ENCODE assay signal across 1 cellular context in genomic region chr11:68010058-68011041, GRCh38.
A peak's percentile ranks its signal among the peaks of the same experiment; 100 is the strongest.
TF ChIP-seq lines count a peak whose summit lies in the region.

TSS of gene ALDH3B1 (plus strand) at chr11:68010327. CDS start at chr11:68015298, 4,971 bp downstream.

TF ChIP-seq in HepG2, 621 proteins besides CTCF, POLR2A, EP300 and RAD21 (continued from another document and continues in another):
- TF ChIP-seq, protein P1, sequence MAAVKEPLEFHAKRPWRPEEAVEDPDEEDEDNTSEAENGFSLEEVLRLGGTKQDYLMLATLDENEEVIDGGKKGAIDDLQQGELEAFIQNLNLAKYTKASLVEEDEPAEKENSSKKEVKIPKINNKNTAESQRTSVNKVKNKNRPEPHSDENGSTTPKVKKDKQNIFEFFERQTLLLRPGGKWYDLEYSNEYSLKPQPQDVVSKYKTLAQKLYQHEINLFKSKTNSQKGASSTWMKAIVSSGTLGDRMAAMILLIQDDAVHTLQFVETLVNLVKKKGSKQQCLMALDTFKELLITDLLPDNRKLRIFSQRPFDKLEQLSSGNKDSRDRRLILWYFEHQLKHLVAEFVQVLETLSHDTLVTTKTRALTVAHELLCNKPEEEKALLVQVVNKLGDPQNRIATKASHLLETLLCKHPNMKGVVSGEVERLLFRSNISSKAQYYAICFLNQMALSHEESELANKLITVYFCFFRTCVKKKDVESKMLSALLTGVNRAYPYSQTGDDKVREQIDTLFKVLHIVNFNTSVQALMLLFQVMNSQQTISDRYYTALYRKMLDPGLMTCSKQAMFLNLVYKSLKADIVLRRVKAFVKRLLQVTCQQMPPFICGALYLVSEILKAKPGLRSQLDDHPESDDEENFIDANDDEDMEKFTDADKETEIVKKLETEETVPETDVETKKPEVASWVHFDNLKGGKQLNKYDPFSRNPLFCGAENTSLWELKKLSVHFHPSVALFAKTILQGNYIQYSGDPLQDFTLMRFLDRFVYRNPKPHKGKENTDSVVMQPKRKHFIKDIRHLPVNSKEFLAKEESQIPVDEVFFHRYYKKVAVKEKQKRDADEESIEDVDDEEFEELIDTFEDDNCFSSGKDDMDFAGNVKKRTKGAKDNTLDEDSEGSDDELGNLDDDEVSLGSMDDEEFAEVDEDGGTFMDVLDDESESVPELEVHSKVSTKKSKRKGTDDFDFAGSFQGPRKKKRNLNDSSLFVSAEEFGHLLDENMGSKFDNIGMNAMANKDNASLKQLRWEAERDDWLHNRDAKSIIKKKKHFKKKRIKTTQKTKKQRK (IDR thresholded peaks at IDR 0.05; ENCODE audit: low read length) = no peak
- 0 out of 2 replicates have a peak, but pooled peaks have one; percentile 27 for TF ChIP-seq RFXAP (CRISPR knock-in tag; IDR thresholded peaks at IDR 0.05; ENCODE audit: borderline replicate concordance)
- TF ChIP-seq ARNTL (CRISPR knock-in tag; IDR thresholded peaks at IDR 0.05) = no peak
- TF ChIP-seq TRIM24 (CRISPR knock-in tag; IDR thresholded peaks at IDR 0.05) = no peak
- peak; percentile 62 for TF ChIP-seq POLR2G (IDR thresholded peaks at IDR 0.05; ENCODE audit: low read depth, low read length)
- TF ChIP-seq ZNF251 (CRISPR knock-in tag; IDR thresholded peaks at IDR 0.05) = no peak
- TF ChIP-seq HNF4A (CRISPR knock-in tag; IDR thresholded peaks at IDR 0.05) = peak; percentile 67
- TF ChIP-seq ZNF607 (CRISPR knock-in tag; IDR thresholded peaks at IDR 0.05; ENCODE audit: borderline replicate concordance) = no peak
- TF ChIP-seq BORCS8-MEF2B (CRISPR knock-in tag; IDR thresholded peaks at IDR 0.05) = peak; percentile 44; the same call in 1 of the 2 replicates
- no peak for TF ChIP-seq NR2F2 (IDR thresholded peaks at IDR 0.05; ENCODE audit: borderline replicate concordance, low read depth)
- peak; percentile 37 for TF ChIP-seq HNRNPLL (IDR thresholded peaks at IDR 0.05; ENCODE audit: low read depth, low read length, poor library complexity, severe bottlenecking)
- TF ChIP-seq KLF6 (CRISPR knock-in tag; IDR thresholded peaks at IDR 0.05) = no peak
- TF ChIP-seq ZNF782 (CRISPR knock-in tag; IDR thresholded peaks at IDR 0.05; ENCODE audit: borderline replicate concordance) = no peak
- TF ChIP-seq NKX3-1 (CRISPR knock-in tag; IDR thresholded peaks at IDR 0.05) = peak; percentile 74; the same call in 1 of the 2 replicates
- 0 out of 2 replicates have a peak, but pooled peaks have one; percentile 15 for TF ChIP-seq NFKBIZ (CRISPR knock-in tag; IDR thresholded peaks at IDR 0.05)
- TF ChIP-seq GZF1 (CRISPR knock-in tag; IDR thresholded peaks at IDR 0.05) = peak; percentile 69; the same call in 1 of the 2 replicates
- TF ChIP-seq NR3C1 (CRISPR knock-in tag; IDR thresholded peaks at IDR 0.05) = no peak
- TF ChIP-seq NCOR1 (IDR thresholded peaks at IDR 0.05; ENCODE audit: borderline replicate concordance, low read length) = no peak
- no peak for TF ChIP-seq ZNF18 (CRISPR knock-in tag; IDR thresholded peaks at IDR 0.05; ENCODE audit: insufficient replicate concordance)
- no peak for TF ChIP-seq RORA (CRISPR knock-in tag; IDR thresholded peaks at IDR 0.05)
- TF ChIP-seq ZFP37 (CRISPR knock-in tag; IDR thresholded peaks at IDR 0.05; ENCODE audit: borderline replicate concordance) = no peak
- no peak for TF ChIP-seq GTF2F1 (IDR thresholded peaks at IDR 0.05; ENCODE audit: low read length)
- TF ChIP-seq MAFK (conservative IDR thresholded peaks at IDR 0.05 in 1 of 2, IDR thresholded peaks at IDR 0.05 in 1 of 2; ENCODE audit: low read length in 2 of 2) = no peak
- TF ChIP-seq ZMYM4 (CRISPR knock-in tag; IDR thresholded peaks at IDR 0.05) = peak; percentile 50
- TF ChIP-seq ZNF367 (CRISPR knock-in tag; IDR thresholded peaks at IDR 0.05; ENCODE audit: borderline replicate concordance) = 0 out of 2 replicates have a peak, but pooled peaks have one; percentile 24
- no peak for TF ChIP-seq ZNF678 (CRISPR knock-in tag; IDR thresholded peaks at IDR 0.05)
- TF ChIP-seq, protein P2, sequence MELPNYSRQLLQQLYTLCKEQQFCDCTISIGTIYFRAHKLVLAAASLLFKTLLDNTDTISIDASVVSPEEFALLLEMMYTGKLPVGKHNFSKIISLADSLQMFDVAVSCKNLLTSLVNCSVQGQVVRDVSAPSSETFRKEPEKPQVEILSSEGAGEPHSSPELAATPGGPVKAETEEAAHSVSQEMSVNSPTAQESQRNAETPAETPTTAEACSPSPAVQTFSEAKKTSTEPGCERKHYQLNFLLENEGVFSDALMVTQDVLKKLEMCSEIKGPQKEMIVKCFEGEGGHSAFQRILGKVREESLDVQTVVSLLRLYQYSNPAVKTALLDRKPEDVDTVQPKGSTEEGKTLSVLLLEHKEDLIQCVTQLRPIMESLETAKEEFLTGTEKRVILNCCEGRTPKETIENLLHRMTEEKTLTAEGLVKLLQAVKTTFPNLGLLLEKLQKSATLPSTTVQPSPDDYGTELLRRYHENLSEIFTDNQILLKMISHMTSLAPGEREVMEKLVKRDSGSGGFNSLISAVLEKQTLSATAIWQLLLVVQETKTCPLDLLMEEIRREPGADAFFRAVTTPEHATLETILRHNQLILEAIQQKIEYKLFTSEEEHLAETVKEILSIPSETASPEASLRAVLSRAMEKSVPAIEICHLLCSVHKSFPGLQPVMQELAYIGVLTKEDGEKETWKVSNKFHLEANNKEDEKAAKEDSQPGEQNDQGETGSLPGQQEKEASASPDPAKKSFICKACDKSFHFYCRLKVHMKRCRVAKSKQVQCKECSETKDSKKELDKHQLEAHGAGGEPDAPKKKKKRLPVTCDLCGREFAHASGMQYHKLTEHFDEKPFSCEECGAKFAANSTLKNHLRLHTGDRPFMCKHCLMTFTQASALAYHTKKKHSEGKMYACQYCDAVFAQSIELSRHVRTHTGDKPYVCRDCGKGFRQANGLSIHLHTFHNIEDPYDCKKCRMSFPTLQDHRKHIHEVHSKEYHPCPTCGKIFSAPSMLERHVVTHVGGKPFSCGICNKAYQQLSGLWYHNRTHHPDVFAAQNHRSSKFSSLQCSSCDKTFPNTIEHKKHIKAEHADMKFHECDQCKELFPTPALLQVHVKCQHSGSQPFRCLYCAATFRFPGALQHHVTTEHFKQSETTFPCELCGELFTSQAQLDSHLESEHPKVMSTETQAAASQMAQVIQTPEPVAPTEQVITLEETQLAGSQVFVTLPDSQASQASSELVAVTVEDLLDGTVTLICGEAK (IDR thresholded peaks at IDR 0.05) = no peak
- TF ChIP-seq, protein P2 (CRISPR knock-in tag; IDR thresholded peaks at IDR 0.05) = peak; percentile 45; the same call in 1 of the 2 replicates
- no peak for TF ChIP-seq ZSCAN22 (CRISPR knock-in tag; IDR thresholded peaks at IDR 0.05)
- no peak for TF ChIP-seq CREB1 (IDR thresholded peaks at IDR 0.05)
- TF ChIP-seq CREB1 (CRISPR knock-in tag; IDR thresholded peaks at IDR 0.05) = no peak
- TF ChIP-seq NFATC3 (CRISPR knock-in tag; IDR thresholded peaks at IDR 0.05) = 0 out of 2 replicates have a peak, but pooled peaks have one; percentile 59
- TF ChIP-seq, protein P3, sequence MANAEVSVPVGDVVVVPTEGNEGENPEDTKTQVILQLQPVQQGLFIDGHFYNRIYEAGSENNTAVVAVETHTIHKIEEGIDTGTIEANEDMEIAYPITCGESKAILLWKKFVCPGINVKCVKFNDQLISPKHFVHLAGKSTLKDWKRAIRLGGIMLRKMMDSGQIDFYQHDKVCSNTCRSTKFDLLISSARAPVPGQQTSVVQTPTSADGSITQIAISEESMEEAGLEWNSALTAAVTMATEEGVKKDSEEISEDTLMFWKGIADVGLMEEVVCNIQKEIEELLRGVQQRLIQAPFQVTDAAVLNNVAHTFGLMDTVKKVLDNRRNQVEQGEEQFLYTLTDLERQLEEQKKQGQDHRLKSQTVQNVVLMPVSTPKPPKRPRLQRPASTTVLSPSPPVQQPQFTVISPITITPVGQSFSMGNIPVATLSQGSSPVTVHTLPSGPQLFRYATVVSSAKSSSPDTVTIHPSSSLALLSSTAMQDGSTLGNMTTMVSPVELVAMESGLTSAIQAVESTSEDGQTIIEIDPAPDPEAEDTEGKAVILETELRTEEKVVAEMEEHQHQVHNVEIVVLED (CRISPR knock-in tag; IDR thresholded peaks at IDR 0.05; ENCODE audit: borderline replicate concordance) = no peak
- TF ChIP-seq ZBTB7B (CRISPR knock-in tag; IDR thresholded peaks at IDR 0.05) = peak; percentile 24; the same call in 1 of the 2 replicates
- TF ChIP-seq MAZ (IDR thresholded peaks at IDR 0.05; ENCODE audit: borderline replicate concordance, low read depth, low read length) = 0 out of 2 replicates have a peak, but pooled peaks have one; percentile 21
- peak; percentile 72; the same call in 1 of the 2 replicates for TF ChIP-seq MAZ (CRISPR knock-in tag; IDR thresholded peaks at IDR 0.05; ENCODE audit: low read depth)
- TF ChIP-seq ELF1 (CRISPR knock-in tag; IDR thresholded peaks at IDR 0.05) = 0 out of 2 replicates have a peak, but pooled peaks have one; percentile 25
- TF ChIP-seq ZNF17 (CRISPR knock-in tag; IDR thresholded peaks at IDR 0.05) = no peak
- TF ChIP-seq, protein P4, sequence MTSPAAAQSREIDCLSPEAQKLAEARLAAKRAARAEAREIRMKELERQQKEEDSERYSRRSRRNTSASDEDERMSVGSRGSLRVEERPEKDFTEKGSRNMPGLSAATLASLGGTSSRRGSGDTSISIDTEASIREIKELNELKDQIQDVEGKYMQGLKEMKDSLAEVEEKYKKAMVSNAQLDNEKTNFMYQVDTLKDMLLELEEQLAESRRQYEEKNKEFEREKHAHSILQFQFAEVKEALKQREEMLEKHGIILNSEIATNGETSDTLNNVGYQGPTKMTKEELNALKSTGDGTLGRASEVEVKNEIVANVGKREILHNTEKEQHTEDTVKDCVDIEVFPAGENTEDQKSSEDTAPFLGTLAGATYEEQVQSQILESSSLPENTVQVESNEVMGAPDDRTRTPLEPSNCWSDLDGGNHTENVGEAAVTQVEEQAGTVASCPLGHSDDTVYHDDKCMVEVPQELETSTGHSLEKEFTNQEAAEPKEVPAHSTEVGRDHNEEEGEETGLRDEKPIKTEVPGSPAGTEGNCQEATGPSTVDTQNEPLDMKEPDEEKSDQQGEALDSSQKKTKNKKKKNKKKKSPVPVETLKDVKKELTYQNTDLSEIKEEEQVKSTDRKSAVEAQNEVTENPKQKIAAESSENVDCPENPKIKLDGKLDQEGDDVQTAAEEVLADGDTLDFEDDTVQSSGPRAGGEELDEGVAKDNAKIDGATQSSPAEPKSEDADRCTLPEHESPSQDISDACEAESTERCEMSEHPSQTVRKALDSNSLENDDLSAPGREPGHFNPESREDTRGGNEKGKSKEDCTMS (CRISPR knock-in tag; conservative IDR thresholded peaks at IDR 0.05) = no peak
- TF ChIP-seq SRF (IDR thresholded peaks at IDR 0.05; ENCODE audit: low read depth, low read length) = no peak
- no peak for TF ChIP-seq NCOA5 (CRISPR knock-in tag; IDR thresholded peaks at IDR 0.05)
- no peak for TF ChIP-seq ZBTB10 (CRISPR knock-in tag; IDR thresholded peaks at IDR 0.05; ENCODE audit: borderline replicate concordance)
- peak; percentile 70; the same call in 1 of the 2 replicates for TF ChIP-seq DMAP1 (CRISPR knock-in tag; IDR thresholded peaks at IDR 0.05)
- TF ChIP-seq KDM6A (CRISPR knock-in tag; IDR thresholded peaks at IDR 0.05; ENCODE audit: low read depth) = no peak
